Comparison of ENCODE assay signal across 31 cellular contexts in genomic region chr1:238582816-238583215, GRCh38.
"Had no signal": no experiment of that assay in that cellular context is flagged by ENCODE, and none has a peak within 500 bp of the region (broad histone marks: within the 10 kb centered on the region; RNA-seq: fewer than 3 reads in every experiment).

No MANE protein-coding gene starts in this region.

- ATAC-seq: effector memory CD8-positive, alpha-beta T cell; esophagus mucosa; left lobe of liver; mucosa of descending colon; natural killer cell treated with Interleukin-12 subunit alpha and Interleukin-12 subunit beta and Interleukin-15 and Interleukin-18, amount 100 ng/mL, for 72 hours; sciatic nerve; stimulated activated naive CD8-positive, alpha-beta T cell treated with anti-CD3 and anti-CD28 coated beads, Interleukin-15, amount 100 ng/mL, for 72 hours; upper lobe of right lung had no signal

- H3K4me1 Mint-ChIP-seq: mesothelial cell of epicardium; naive B cell; neural crest cell; stimulated activated naive CD8-positive, alpha-beta T cell treated with anti-CD3 and anti-CD28 coated beads, Interleukin-15, amount 100 ng/mL, for 72 hours had no signal

- H2AFZ ChIP-seq: parathyroid adenoma had no signal

- H3K4me3 Mint-ChIP-seq: effector memory CD8-positive, alpha-beta T cell; mesothelial cell of epicardium; naive B cell; natural killer cell treated with Interleukin-12 subunit alpha and Interleukin-12 subunit beta and Interleukin-15 and Interleukin-18, amount 100 ng/mL, for 72 hours; neural crest cell; stimulated activated naive CD8-positive, alpha-beta T cell treated with anti-CD3 and anti-CD28 coated beads, Interleukin-15, amount 100 ng/mL, for 72 hours had no signal

- H3K9me3 ChIP-seq: mucosa of descending colon, neutrophil, right atrium auricular region, suprapubic skin, transverse colon, upper lobe of right lung, uterus had no signal

- H3K27me3 ChIP-seq: neutrophil, right atrium auricular region, suprapubic skin, transverse colon, upper lobe of right lung, uterus had no signal

- H3K4me3 ChIP-seq: lung, mucosa of descending colon, right atrium auricular region, smooth muscle cell, suprapubic skin, transverse colon, upper lobe of right lung, uterus had no signal

- H3K4me2 ChIP-seq: smooth muscle cell had no signal

- H3K4me1 ChIP-seq: parathyroid adenoma, right atrium auricular region, suprapubic skin, transverse colon, upper lobe of right lung, uterus had no signal

- DNase-seq: cortex of kidney; effector memory CD8-positive, alpha-beta T cell; foreskin melanocyte; hypothalamus; mesenchymal stem cell; mucosa of descending colon; naive B cell; stimulated activated CD4-positive, alpha-beta T cell treated with anti-CD3 and anti-CD28 coated beads, Interleukin-12 subunit alpha, Interleukin-12 subunit beta, amount 100 ng/mL, for 4 hours; stimulated activated CD4-positive, alpha-beta T cell treated with anti-CD3 and anti-CD28 coated beads, Interleukin-1b, Interleukin-23, amount 100 ng/mL, for 48 hours; stimulated activated CD4-positive, alpha-beta T cell treated with anti-CD3 and anti-CD28 coated beads, Interleukin-4, amount 100 ng/mL, for 1 hour; stimulated activated CD8-positive, alpha-beta memory T cell treated with anti-CD3 and anti-CD28 coated beads, Interleukin-4, amount 100 ng/mL, for 48 hours; stimulated activated naive CD4-positive, alpha-beta T cell; stimulated activated naive CD8-positive, alpha-beta T cell treated with anti-CD3 and anti-CD28 coated beads, Interleukin-15, amount 100 ng/mL, for 72 hours; transverse colon; upper lobe of right lung; uterus had no signal

- H3K27me3 Mint-ChIP-seq: effector memory CD8-positive, alpha-beta T cell; naive B cell; natural killer cell treated with Interleukin-12 subunit alpha and Interleukin-12 subunit beta and Interleukin-15 and Interleukin-18, amount 100 ng/mL, for 72 hours; stimulated activated naive CD8-positive, alpha-beta T cell treated with anti-CD3 and anti-CD28 coated beads, Interleukin-15, amount 100 ng/mL, for 72 hours had no signal

- H3K27ac ChIP-seq: neutrophil, parathyroid adenoma, right atrium auricular region, suprapubic skin, transverse colon, upper lobe of right lung, uterus had no signal

- H3K9ac ChIP-seq: parathyroid adenoma had no signal

- H3K9me3 Mint-ChIP-seq: naive B cell; natural killer cell treated with Interleukin-12 subunit alpha and Interleukin-12 subunit beta and Interleukin-15 and Interleukin-18, amount 100 ng/mL, for 72 hours had no signal

- H3K36me3 Mint-ChIP-seq: mesothelial cell of epicardium; naive B cell; natural killer cell treated with Interleukin-12 subunit alpha and Interleukin-12 subunit beta and Interleukin-15 and Interleukin-18, amount 100 ng/mL, for 72 hours had no signal

- H3K27ac Mint-ChIP-seq: effector memory CD8-positive, alpha-beta T cell; mesothelial cell of epicardium; natural killer cell treated with Interleukin-12 subunit alpha and Interleukin-12 subunit beta and Interleukin-15 and Interleukin-18, amount 100 ng/mL, for 72 hours; progenitor cell of endocrine pancreas; stimulated activated naive CD8-positive, alpha-beta T cell treated with anti-CD3 and anti-CD28 coated beads, Interleukin-15, amount 100 ng/mL, for 72 hours had no signal

- H3K36me3 ChIP-seq: neutrophil, right atrium auricular region, suprapubic skin, transverse colon, upper lobe of right lung, uterus had no signal

- H3K79me2 ChIP-seq: parathyroid adenoma had no signal

- FAIRE-seq: endometrium, keratinocyte had no signal
